1 cellular context compared by ENCODE assay signal in the genomic region with DNA sequence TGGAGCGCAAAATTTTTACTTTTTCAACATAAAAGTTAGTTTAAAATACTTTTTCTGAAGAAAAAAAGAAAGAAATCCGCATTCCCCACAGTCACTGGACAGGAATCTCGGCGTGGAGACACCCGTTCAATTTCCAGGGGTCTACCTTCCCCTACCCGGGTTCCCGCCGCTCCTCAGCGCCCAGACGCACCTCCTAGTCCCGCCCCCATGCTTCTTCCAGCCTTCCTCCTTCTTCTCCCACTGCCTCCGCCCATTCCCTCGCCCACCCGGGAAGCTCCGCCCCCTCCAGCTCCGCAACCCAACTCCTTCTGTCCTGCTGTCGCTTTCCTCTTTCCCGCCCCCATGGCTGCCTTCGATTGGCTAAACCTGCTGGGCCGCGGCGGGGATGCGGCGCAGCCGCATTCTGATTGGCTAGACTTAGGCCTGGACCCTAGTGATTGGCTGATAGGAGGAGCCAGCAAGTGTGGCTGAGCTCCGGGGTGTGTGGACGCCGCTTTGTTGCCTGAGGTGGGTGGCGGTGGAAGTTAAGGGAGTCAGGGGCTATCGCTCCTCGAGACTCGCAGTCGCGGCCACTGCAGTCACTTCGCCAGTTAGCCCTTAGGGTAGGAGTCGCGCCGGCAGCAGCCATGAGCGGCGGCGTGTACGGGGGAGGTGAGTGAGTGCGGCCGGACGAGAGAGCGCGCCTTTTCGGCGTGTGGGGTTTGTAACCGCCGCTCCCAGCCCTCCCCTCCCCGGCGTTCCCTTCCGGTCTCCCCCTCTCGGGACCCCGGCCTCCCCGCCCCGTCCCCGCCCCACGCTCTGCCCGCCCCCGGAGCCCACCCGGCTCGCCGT.
A peak's percentile ranks its signal among the peaks of the same experiment; 100 is the strongest.
TF ChIP-seq lines count a peak whose summit lies in the region.

TSS of gene ACTL6A (plus strand) at position 460 of the 831 bp plus-strand sequence. CDS start at position 627, 167 bp downstream.

TF ChIP-seq in HepG2, 621 proteins besides CTCF, POLR2A, EP300 and RAD21 (continued from another document and continues in another):
- no peak for TF ChIP-seq ZNF800 (CRISPR knock-in tag; IDR thresholded peaks at IDR 0.05)
- no peak for TF ChIP-seq NFKB2 (CRISPR knock-in tag; IDR thresholded peaks at IDR 0.05; ENCODE audit: borderline replicate concordance)
- TF ChIP-seq SMARCE1 (IDR thresholded peaks at IDR 0.05; ENCODE audit: borderline replicate concordance) = no peak
- TF ChIP-seq KDM4B (CRISPR knock-in tag; IDR thresholded peaks at IDR 0.05) = peak; percentile 56; the same call in 1 of the 2 replicates
- no peak for TF ChIP-seq ZNF281 (CRISPR knock-in tag; IDR thresholded peaks at IDR 0.05; ENCODE audit: borderline replicate concordance)
- no peak for TF ChIP-seq SIX1 (CRISPR knock-in tag; IDR thresholded peaks at IDR 0.05; ENCODE audit: borderline replicate concordance)
- TF ChIP-seq NFAT5 (CRISPR knock-in tag; IDR thresholded peaks at IDR 0.05) = no peak
- peak; percentile 56 for TF ChIP-seq GATAD2A (CRISPR knock-in tag; IDR thresholded peaks at IDR 0.05)
- peak in 1 of 2 experiments; percentile 43; a peak in 3 of 4 replicates for TF ChIP-seq HMGXB4 (CRISPR knock-in tag; IDR thresholded peaks at IDR 0.05; ENCODE audit: borderline replicate concordance in 1 of 2, low read depth in 1 of 2)
- TF ChIP-seq ARNTL (CRISPR knock-in tag; IDR thresholded peaks at IDR 0.05) = 0 out of 2 replicates have a peak, but pooled peaks have one; percentile 9
- TF ChIP-seq ZNF674 (CRISPR knock-in tag; IDR thresholded peaks at IDR 0.05; ENCODE audit: low read depth) = peak; percentile 19; the same call in 1 of the 2 replicates
- no peak for TF ChIP-seq RAD51 (IDR thresholded peaks at IDR 0.05; ENCODE audit: borderline replicate concordance)
- no peak for TF ChIP-seq ZC3H4 (CRISPR knock-in tag; IDR thresholded peaks at IDR 0.05; ENCODE audit: borderline replicate concordance)
- TF ChIP-seq THRA (CRISPR knock-in tag; IDR thresholded peaks at IDR 0.05; ENCODE audit: borderline replicate concordance) = no peak
- TF ChIP-seq KAT2B (IDR thresholded peaks at IDR 0.05; ENCODE audit: borderline replicate concordance, low read depth, low read length) = no peak
- TF ChIP-seq, protein P1, sequence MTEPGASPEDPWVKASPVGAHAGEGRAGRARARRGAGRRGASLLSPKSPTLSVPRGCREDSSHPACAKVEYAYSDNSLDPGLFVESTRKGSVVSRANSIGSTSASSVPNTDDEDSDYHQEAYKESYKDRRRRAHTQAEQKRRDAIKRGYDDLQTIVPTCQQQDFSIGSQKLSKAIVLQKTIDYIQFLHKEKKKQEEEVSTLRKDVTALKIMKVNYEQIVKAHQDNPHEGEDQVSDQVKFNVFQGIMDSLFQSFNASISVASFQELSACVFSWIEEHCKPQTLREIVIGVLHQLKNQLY (CRISPR knock-in tag; IDR thresholded peaks at IDR 0.05) = no peak
- no peak for TF ChIP-seq HMGA1 (CRISPR knock-in tag; conservative IDR thresholded peaks at IDR 0.05)
- TF ChIP-seq ZFYVE20 (CRISPR knock-in tag; IDR thresholded peaks at IDR 0.05; ENCODE audit: borderline replicate concordance, low read depth) = no peak
- TF ChIP-seq SIN3A (IDR thresholded peaks at IDR 0.05; ENCODE audit: borderline replicate concordance, low read depth, low read length) = 0 out of 2 replicates have a peak, but pooled peaks have one; percentile 27
- peak; percentile 43; the same call in 1 of the 2 replicates for TF ChIP-seq SPEN (CRISPR knock-in tag; IDR thresholded peaks at IDR 0.05; ENCODE audit: low read depth)
- TF ChIP-seq, protein P2, sequence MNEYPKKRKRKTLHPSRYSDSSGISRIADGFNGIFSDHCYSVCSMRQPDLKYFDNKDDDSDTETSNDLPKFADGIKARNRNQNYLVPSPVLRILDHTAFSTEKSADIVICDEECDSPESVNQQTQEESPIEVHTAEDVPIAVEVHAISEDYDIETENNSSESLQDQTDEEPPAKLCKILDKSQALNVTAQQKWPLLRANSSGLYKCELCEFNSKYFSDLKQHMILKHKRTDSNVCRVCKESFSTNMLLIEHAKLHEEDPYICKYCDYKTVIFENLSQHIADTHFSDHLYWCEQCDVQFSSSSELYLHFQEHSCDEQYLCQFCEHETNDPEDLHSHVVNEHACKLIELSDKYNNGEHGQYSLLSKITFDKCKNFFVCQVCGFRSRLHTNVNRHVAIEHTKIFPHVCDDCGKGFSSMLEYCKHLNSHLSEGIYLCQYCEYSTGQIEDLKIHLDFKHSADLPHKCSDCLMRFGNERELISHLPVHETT (CRISPR knock-in tag; conservative IDR thresholded peaks at IDR 0.05) = no peak
- peak; percentile 86 for TF ChIP-seq ZNF124 (CRISPR knock-in tag; IDR thresholded peaks at IDR 0.05)
- no peak for TF ChIP-seq PAWR (CRISPR knock-in tag; IDR thresholded peaks at IDR 0.05; ENCODE audit: borderline replicate concordance)
- TF ChIP-seq ZFX (CRISPR knock-in tag; IDR thresholded peaks at IDR 0.05; ENCODE audit: low read depth) = peak; percentile 81
- no peak for TF ChIP-seq U2AF2 (IDR thresholded peaks at IDR 0.05; ENCODE audit: low read depth, low read length)
- peak; percentile 90; the same call in 1 of the 2 replicates for TF ChIP-seq ZNF788 (CRISPR knock-in tag; IDR thresholded peaks at IDR 0.05; ENCODE audit: borderline replicate concordance)
- TF ChIP-seq ZNF7 (CRISPR knock-in tag; IDR thresholded peaks at IDR 0.05) = no peak
- TF ChIP-seq ZIK1 (CRISPR knock-in tag; IDR thresholded peaks at IDR 0.05; ENCODE audit: borderline replicate concordance, low read depth) = no peak
- TF ChIP-seq GTF2F1 (IDR thresholded peaks at IDR 0.05; ENCODE audit: low read length) = no peak
- no peak for TF ChIP-seq NR1H2 (CRISPR knock-in tag; IDR thresholded peaks at IDR 0.05; ENCODE audit: borderline replicate concordance, low read depth)
- TF ChIP-seq HDAC2 (CRISPR knock-in tag; IDR thresholded peaks at IDR 0.05) = peak; percentile 49; the same call in 1 of the 2 replicates
- no peak for TF ChIP-seq ZBTB14 (CRISPR knock-in tag; IDR thresholded peaks at IDR 0.05)
- TF ChIP-seq MEF2D (CRISPR knock-in tag; IDR thresholded peaks at IDR 0.05) = peak; percentile 56; the same call in 1 of the 2 replicates
- peak; percentile 89 for TF ChIP-seq RBFOX2 (IDR thresholded peaks at IDR 0.05; ENCODE audit: low read depth, low read length)
- TF ChIP-seq NFKBIZ (CRISPR knock-in tag; IDR thresholded peaks at IDR 0.05) = 0 out of 2 replicates have a peak, but pooled peaks have one; percentile 16
- peak; percentile 87 for TF ChIP-seq KAT8 (CRISPR knock-in tag; IDR thresholded peaks at IDR 0.05)
- TF ChIP-seq, protein P3, sequence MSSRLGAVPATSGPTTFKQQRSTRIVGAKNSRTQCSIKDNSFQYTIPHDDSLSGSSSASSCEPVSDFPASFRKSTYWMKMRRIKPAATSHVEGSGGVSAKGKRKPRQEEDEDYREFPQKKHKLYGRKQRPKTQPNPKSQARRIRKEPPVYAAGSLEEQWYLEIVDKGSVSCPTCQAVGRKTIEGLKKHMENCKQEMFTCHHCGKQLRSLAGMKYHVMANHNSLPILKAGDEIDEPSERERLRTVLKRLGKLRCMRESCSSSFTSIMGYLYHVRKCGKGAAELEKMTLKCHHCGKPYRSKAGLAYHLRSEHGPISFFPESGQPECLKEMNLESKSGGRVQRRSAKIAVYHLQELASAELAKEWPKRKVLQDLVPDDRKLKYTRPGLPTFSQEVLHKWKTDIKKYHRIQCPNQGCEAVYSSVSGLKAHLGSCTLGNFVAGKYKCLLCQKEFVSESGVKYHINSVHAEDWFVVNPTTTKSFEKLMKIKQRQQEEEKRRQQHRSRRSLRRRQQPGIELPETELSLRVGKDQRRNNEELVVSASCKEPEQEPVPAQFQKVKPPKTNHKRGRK (CRISPR knock-in tag; IDR thresholded peaks at IDR 0.05) = no peak
- no peak for TF ChIP-seq TBP (CRISPR knock-in tag; IDR thresholded peaks at IDR 0.05)
